Comparison of ENCODE assay signal across 8 cellular contexts in the genomic region with DNA sequence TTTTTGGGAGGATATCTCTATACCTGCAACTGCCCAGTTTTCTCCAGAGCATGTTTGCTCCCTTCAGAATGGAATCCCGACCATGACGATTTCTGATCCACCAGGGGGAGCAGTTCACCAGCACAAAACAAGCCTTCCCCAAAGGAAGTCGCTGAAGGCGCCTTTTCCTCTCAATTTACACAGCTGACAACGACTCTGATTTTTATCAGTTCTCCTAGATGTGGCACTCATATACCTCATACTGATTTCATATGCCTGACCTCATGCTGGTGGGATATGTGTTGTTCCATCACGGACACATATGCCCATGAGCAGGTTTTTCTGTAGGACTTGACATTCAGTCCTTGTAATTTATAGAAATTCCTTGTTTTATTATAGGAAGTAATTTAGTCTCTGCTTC.
DNase-seq lines count a peak whose midpoint lies in the region; ATAC-seq, FAIRE-seq and TF ChIP-seq lines count a peak whose summit lies in the region.

No MANE protein-coding gene starts in this region.

- peak; percentile 70 for FAIRE-seq in endothelial cell of umbilical vein (lab: Jason Lieb, UNC)

- intact Hi-C loops in endothelial cell of umbilical vein (cut with micrococcal nuclease): loop anchor here (1.0 to 10.0 kb wide), 24 partner anchors 33 to 1978 kb away; a partner anchor contains a TSS
- intact Hi-C loops in mucosa of descending colon (cut with DNase I, micrococcal nuclease): no loop called here

- no peak overlapping the region for H3K4me3 ChIP-seq in endothelial cell of umbilical vein (replicated peaks in 1 of 3; ENCODE audit: insufficient read depth in 1 of 3, low read depth in 1 of 3, low read length in 3 of 3)
- H3K4me3 ChIP-seq in mucosa of descending colon: no peak overlapping the region

- H3K36me3 Mint-ChIP-seq in stimulated activated effector memory CD8-positive, alpha-beta T cell treated with anti-CD3 and anti-CD28 coated beads, Interleukin-12 subunit alpha, Interleukin-12 subunit beta, amount 100 ng/mL, for 72 hours: no peaks in the 10 kb centered on the region

- H3K27ac Mint-ChIP-seq in stimulated activated effector memory CD8-positive, alpha-beta T cell treated with anti-CD3 and anti-CD28 coated beads, Interleukin-12 subunit alpha, Interleukin-12 subunit beta, amount 100 ng/mL, for 72 hours: no peak overlapping the region

- no peaks in the 10 kb centered on the region for H3K9me1 ChIP-seq in endothelial cell of umbilical vein (replicated peaks; ENCODE audit: control insufficient read depth, extremely low read depth, insufficient read depth, low read length)

- dilution Hi-C loops in endothelial cell of umbilical vein (cut with MboI; ENCODE audit: extremely low pct_ligation_motif_present, low sequenced_read_pairs): no loop called here

- H3K27me3 ChIP-seq in endothelial cell of umbilical vein (ENCODE audit: control insufficient read depth in 2 of 2, insufficient read depth in 2 of 2, low read length in 2 of 2): no peaks in the 10 kb centered on the region

- BruUV-seq in endothelial cell of umbilical vein (replicated peaks; lab: Mats Ljungman, UMichigan): no TSS peak

- no peaks in the 10 kb centered on the region for H4K20me1 ChIP-seq in endothelial cell of umbilical vein (replicated peaks; ENCODE audit: control insufficient read depth, extremely low read depth, insufficient read depth, low read length)

- no peak overlapping the region for H3K4me3 Mint-ChIP-seq in stimulated activated effector memory CD8-positive, alpha-beta T cell treated with anti-CD3 and anti-CD28 coated beads, Interleukin-12 subunit alpha, Interleukin-12 subunit beta, amount 100 ng/mL, for 72 hours

- H3K4me2 ChIP-seq in endothelial cell of umbilical vein (ENCODE audit: insufficient read depth, low read length): peak overlapping the region; percentile 40

- peak overlapping the region; percentile 69 for H3K9ac ChIP-seq in endothelial cell of umbilical vein (replicated peaks; ENCODE audit: extremely low read depth, insufficient read depth, low read length)

- no peaks in the 10 kb centered on the region for H3K9me3 Mint-ChIP-seq in stimulated activated effector memory CD8-positive, alpha-beta T cell treated with anti-CD3 and anti-CD28 coated beads, Interleukin-12 subunit alpha, Interleukin-12 subunit beta, amount 100 ng/mL, for 72 hours

- H3K9me3 ChIP-seq in endothelial cell of umbilical vein (replicated peaks; ENCODE audit: control insufficient read depth, insufficient read depth, low read length) (no peaks in the 10 kb centered on the region), mucosa of descending colon (no peaks in the 10 kb centered on the region)

- CTCF ChIA-PET in endothelial cell of umbilical vein (lab: Charles Lee): interaction anchor here (0.6 to 2.5 kb wide), 44 partner anchors 11 to 1986 kb away, joined by 3 to 34 read pairs (median 5); a partner anchor contains a TSS

- H2AFZ ChIP-seq in endothelial cell of umbilical vein (ENCODE audit: low read depth, low read length): no peak overlapping the region

- H3K4me1 Mint-ChIP-seq in stimulated activated effector memory CD8-positive, alpha-beta T cell treated with anti-CD3 and anti-CD28 coated beads, Interleukin-12 subunit alpha, Interleukin-12 subunit beta, amount 100 ng/mL, for 72 hours: no peaks in the 10 kb centered on the region

- H3K4me1 ChIP-seq in endothelial cell of umbilical vein (ENCODE audit: control insufficient read depth, extremely low read depth, insufficient read depth, low read length): peaks cover 46% of the 10 kb centered on the region
- no peaks in the 10 kb centered on the region for H3K4me1 ChIP-seq in mucosa of descending colon (ENCODE audit: low read depth)

- H3K36me3 ChIP-seq in endothelial cell of umbilical vein (ENCODE audit: control insufficient read depth in 2 of 2, extremely low read depth in 1 of 2, insufficient read depth in 2 of 2, low read length in 2 of 2): no peaks in the 10 kb centered on the region
- H3K36me3 ChIP-seq in mucosa of descending colon (ENCODE audit: low read depth): no peaks in the 10 kb centered on the region

- POLR2A ChIA-PET in endothelial cell of umbilical vein (lab: Charles Lee): interaction anchor here (1.1 to 1.8 kb wide), 4 partner anchors 37 to 1085 kb away, joined by 3 to 14 read pairs (median 5); a partner anchor contains a TSS

- peak overlapping the region; percentile 89 for H3K27ac ChIP-seq in endothelial cell of umbilical vein (ENCODE audit: insufficient read depth, low read depth, low read length)

- DNase-seq in NCI-H187 (lab: John Stamatoyannopoulos, UW) (peak; percentile 23 to 64), NCI-H187 treated with DMSO at 0.1 percent for 48 hours (lab: John Stamatoyannopoulos, UW) (no peak), NCI-H748 (lab: John Stamatoyannopoulos, UW; ENCODE audit: unreplicated experiment) (peak; percentile 57), endothelial cell of umbilical vein (ENCODE audit: low read depth, low spot score) (peak; percentile 92), mucosa of descending colon (peak in 2 of 3 donors; percentile 34 to 69)
- DNase-seq in activated CD8-positive, alpha-beta memory T cell treated with anti-CD3 and anti-CD28 coated beads for 1 hour (ENCODE audit: extremely low read depth in 1 of 2, low read depth in 1 of 2): peak; percentile 1 to 19
- DNase-seq in stimulated activated effector memory CD8-positive, alpha-beta T cell treated with anti-CD3 and anti-CD28 coated beads, Interleukin-12 subunit alpha, Interleukin-12 subunit beta, amount 100 ng/mL, for 72 hours (ENCODE audit: low spot score in 2 of 2): peak; percentile 4 to 65

- H3K79me2 ChIP-seq in endothelial cell of umbilical vein (ENCODE audit: control insufficient read depth, insufficient read depth, low read length): no peaks in the 10 kb centered on the region

- no peak for TF ChIP-seq POLR2A in endothelial cell of umbilical vein (IDR thresholded peaks at IDR 0.05; ENCODE audit: low read depth, low read length)

- ATAC-seq in HG03159 (IDR thresholded peaks at IDR 0.05; ENCODE audit: unreplicated experiment): peak; percentile 74
- peak; percentile 64 for ATAC-seq in mucosa of descending colon
- no peak for ATAC-seq in stimulated activated effector memory CD8-positive, alpha-beta T cell treated with anti-CD3 and anti-CD28 coated beads, Interleukin-12 subunit alpha, Interleukin-12 subunit beta, amount 100 ng/mL, for 72 hours

- TF ChIP-seq CTCF in endothelial cell of umbilical vein (IDR thresholded peaks at IDR 0.05; ENCODE audit: extremely low read depth in 1 of 2, insufficient read depth in 1 of 2, low read depth in 1 of 2, low read length in 2 of 2) (peak; percentile 71), mucosa of descending colon (IDR thresholded peaks at IDR 0.05) (peak; percentile 50)

TF ChIP-seq in endothelial cell of umbilical vein, 7 proteins besides CTCF, POLR2A, EP300 and RAD21:
- TF ChIP-seq MYC (IDR thresholded peaks at IDR 0.05; ENCODE audit: low read depth, low read length): no peak
- peak; percentile 56 for TF ChIP-seq JUN (IDR thresholded peaks at IDR 0.05; ENCODE audit: borderline replicate concordance, insufficient read depth, insufficient read length, low read depth)
- TF ChIP-seq FOS (IDR thresholded peaks at IDR 0.05; ENCODE audit: borderline replicate concordance, insufficient read depth, low read length): no peak
- peak; percentile 98 for TF ChIP-seq GATA2 (IDR thresholded peaks at IDR 0.05; ENCODE audit: insufficient read depth, insufficient read length, low read depth, low read length)
